Comparison of ENCODE assay signal across 15 cellular contexts in the genomic region with DNA sequence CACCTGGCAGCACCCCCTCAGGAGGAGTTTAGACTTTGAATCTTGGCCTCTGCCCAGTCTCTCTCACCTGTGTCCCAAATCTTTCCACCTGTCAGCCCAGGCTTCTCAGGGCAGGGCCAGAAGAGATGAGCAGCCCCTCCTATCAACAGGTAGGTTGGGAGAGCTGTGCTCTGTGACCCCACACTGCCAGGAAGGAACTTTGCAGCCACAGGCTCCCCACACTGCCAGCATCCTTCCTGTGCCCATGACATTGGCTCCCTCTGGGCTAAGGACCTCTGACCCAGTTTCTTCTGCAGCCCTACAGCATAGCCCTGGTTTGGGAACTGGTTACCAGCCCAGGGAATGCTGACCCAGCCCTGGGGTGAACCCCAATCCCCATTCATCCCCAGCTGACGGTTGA.
"Had no signal": no experiment of that assay in that cellular context is flagged by ENCODE, and none has a peak within 500 bp of the region (broad histone marks: within the 10 kb centered on the region; RNA-seq: fewer than 3 reads in every experiment).

No MANE protein-coding gene starts in this region.

- H3K27ac ChIP-seq: cardiac muscle cell, hepatocyte, pancreas, thoracic aorta, upper lobe of left lung had no signal

- H3K79me2 ChIP-seq: hepatocyte had no signal

- H3K4me2 ChIP-seq: hepatocyte, SK-N-SH had no signal

- H3K9ac ChIP-seq: SK-N-SH had no signal

- H3K4me3 ChIP-seq: adrenal gland, cardiac muscle cell, hepatocyte, lung, pancreas, thoracic aorta, upper lobe of left lung had no signal

- H3K36me3 ChIP-seq: adrenal gland, cardiac muscle cell, pancreas, thoracic aorta, upper lobe of left lung had no signal

- H3K4me1 ChIP-seq: pancreas had no signal

- H3K27ac Mint-ChIP-seq: stimulated activated naive B cell treated with anti-CD40 and anti-IgM and Interleukin-4, amounts not matched to agents 10 μg/mL and 1 μg/mL and 100 μg/mL, for 72 hours had no signal

- DNase-seq: activated CD4-positive, alpha-beta T cell treated with anti-CD3 and anti-CD28 coated beads, Interleukin-2, amount 50 U/mL, for 4 hours; activated naive CD4-positive, alpha-beta T cell treated with anti-CD3 and anti-CD28 coated beads, Interleukin-2, amount 50 U/mL, for 16 hours; activated T-cell treated with anti-CD3 and anti-CD28 coated beads, Interleukin-2, amount 50 U/mL, for 1 hour; left cardiac atrium; pancreas; SK-N-SH; stimulated activated CD4-positive, alpha-beta T cell treated with anti-CD3 and anti-CD28 coated beads, Interleukin-4, amount 100 ng/mL, for 4 hours; stimulated activated naive B cell treated with anti-CD40 and anti-IgM and Interleukin-4, amounts not matched to agents 10 μg/mL and 1 μg/mL and 100 μg/mL, for 72 hours had no signal

- H3K27me3 ChIP-seq: adrenal gland, cardiac muscle cell, hepatocyte, pancreas, upper lobe of left lung had no signal

- H3K4me3 Mint-ChIP-seq: stimulated activated naive B cell treated with anti-CD40 and anti-IgM and Interleukin-4, amounts not matched to agents 10 μg/mL and 1 μg/mL and 100 μg/mL, for 72 hours had no signal

- H2AFZ ChIP-seq: hepatocyte had no signal

- H3K9me3 ChIP-seq: adrenal gland, pancreas, SK-N-SH had no signal

- ATAC-seq: pancreas, sciatic nerve had no signal
